Comparison of ENCODE assay signal across 12 cellular contexts in genomic region chr2:105857076-105857740, GRCh38.
DNase-seq lines count a peak whose midpoint lies in the region; ATAC-seq, FAIRE-seq and TF ChIP-seq lines count a peak whose summit lies in the region.
"Had no signal": no experiment of that assay in that cellular context is flagged by ENCODE, and none has a peak within 500 bp of the region (broad histone marks: within the 10 kb centered on the region; RNA-seq: fewer than 3 reads in every experiment).

No MANE protein-coding gene starts in this region.

- FAIRE-seq in D721Med (lab: Jason Lieb, UNC) = no peak
- FAIRE-seq: A204.1, K562 had no signal

- H3K9me3 Mint-ChIP-seq in activated CD4-positive, alpha-beta T cell treated with anti-CD3 and anti-CD28 coated beads for 36 hours (ENCODE audit: low read depth) = no peaks in the 10 kb centered on the region
- H3K9me3 Mint-ChIP-seq in activated T-cell treated with anti-CD3 and anti-CD28 coated beads, Interleukin-2, amount 50 U/mL, for 72 hours = no peaks in the 10 kb centered on the region

- no peak for TF ChIP-seq CTCF in D721Med (IDR thresholded peaks at IDR 0.05; ENCODE audit: insufficient read depth, missing control alignments)

- intact Hi-C loops in activated CD4-positive, alpha-beta T cell treated with anti-CD3 and anti-CD28 coated beads for 36 hours (cut with DNase I, micrococcal nuclease) = loop anchor here (2.0 to 5.0 kb wide), 4 partner anchors 16 to 230 kb away; no protein-coding TSS in a partner anchor

- H3K36me3 Mint-ChIP-seq in activated CD4-positive, alpha-beta T cell treated with anti-CD3 and anti-CD28 coated beads for 36 hours (ENCODE audit: low read depth) = peaks cover 57% of the 10 kb centered on the region
- H3K36me3 Mint-ChIP-seq in activated T-cell treated with anti-CD3 and anti-CD28 coated beads, Interleukin-2, amount 50 U/mL, for 72 hours (ENCODE audit: insufficient read depth in 2 of 2) = peaks cover 9 to 30% of the 10 kb centered on the region in 2 donors

- DNase-seq in activated CD4-positive, alpha-beta T cell treated with anti-CD3 and anti-CD28 coated beads for 36 hours = peak; percentile 58
- no peak for DNase-seq in activated CD4-positive, alpha-beta T cell treated with anti-CD3 and anti-CD28 coated beads for 1 hour
- DNase-seq in activated T-cell treated with anti-CD3 and anti-CD28 coated beads, Interleukin-2, amount 50 U/mL, for 72 hours = peak in 1 of 2 donors; percentile 40
- DNase-seq in fibroblast of peridontal ligament (ENCODE audit: extremely low read depth) (peak; percentile 25), D721Med (ENCODE audit: insufficient read length, low spot score) (no peak), CD1c-positive myeloid dendritic cell (ENCODE audit: extremely low spot score) (no peak), NCI-H1417 (lab: John Stamatoyannopoulos, UW) (no peak)
- DNase-seq in stimulated activated naive CD8-positive, alpha-beta T cell treated with anti-CD3 and anti-CD28 coated beads, Interleukin-15, Interleukin-2, amounts not matched to agents 100 U/mL and 50 U/mL, for 24 hours = peak; percentile 64
- DNase-seq: DND-41, right cardiac atrium had no signal

- no peaks in the 10 kb centered on the region for H3K27me3 Mint-ChIP-seq in activated CD4-positive, alpha-beta T cell treated with anti-CD3 and anti-CD28 coated beads for 36 hours
- no peaks in the 10 kb centered on the region for H3K27me3 Mint-ChIP-seq in activated T-cell treated with anti-CD3 and anti-CD28 coated beads, Interleukin-2, amount 50 U/mL, for 72 hours (ENCODE audit: low read depth)

- POLR2A ChIA-PET in activated CD4-positive, alpha-beta T cell treated with anti-CD3 and anti-CD28 coated beads for 36 hours (lab: Charles Lee) = interaction anchor here (0.8 kb wide), 1 partner anchor 20 kb away, joined by 4 read pairs; no protein-coding TSS in a partner anchor

- peak overlapping the region; percentile 60 for H3K4me3 Mint-ChIP-seq in activated CD4-positive, alpha-beta T cell treated with anti-CD3 and anti-CD28 coated beads for 36 hours
- H3K4me3 Mint-ChIP-seq in activated T-cell treated with anti-CD3 and anti-CD28 coated beads, Interleukin-2, amount 50 U/mL, for 72 hours = peak overlapping the region; percentile 65 to 94

- peak; percentile 36 for ATAC-seq in activated CD4-positive, alpha-beta T cell treated with anti-CD3 and anti-CD28 coated beads for 36 hours
- peak; percentile 30 to 36 for ATAC-seq in activated T-cell treated with anti-CD3 and anti-CD28 coated beads, Interleukin-2, amount 50 U/mL, for 72 hours (replicated peaks in 1 of 2)
- peak; percentile 48 for ATAC-seq in stimulated activated naive CD8-positive, alpha-beta T cell treated with anti-CD3 and anti-CD28 coated beads, Interleukin-15, Interleukin-2, amounts not matched to agents 100 U/mL and 50 U/mL, for 24 hours
- ATAC-seq: K562, right cardiac atrium had no signal

- peaks cover 89% of the 10 kb centered on the region for H3K4me1 Mint-ChIP-seq in activated CD4-positive, alpha-beta T cell treated with anti-CD3 and anti-CD28 coated beads for 36 hours
- H3K4me1 Mint-ChIP-seq in activated T-cell treated with anti-CD3 and anti-CD28 coated beads, Interleukin-2, amount 50 U/mL, for 72 hours (ENCODE audit: low read depth) = peaks cover 93% of the 10 kb centered on the region

- CTCF ChIA-PET in activated CD4-positive, alpha-beta T cell treated with anti-CD3 and anti-CD28 coated beads for 36 hours (lab: Charles Lee) = interaction anchor here (1.0 to 3.6 kb wide), 5 partner anchors 10 to 117 kb away, joined by 3 to 11 read pairs (median 6); no protein-coding TSS in a partner anchor

- H3K27ac Mint-ChIP-seq in activated CD4-positive, alpha-beta T cell treated with anti-CD3 and anti-CD28 coated beads for 36 hours = peak overlapping the region; percentile 92
- peak overlapping the region; percentile 98 for H3K27ac Mint-ChIP-seq in activated T-cell treated with anti-CD3 and anti-CD28 coated beads, Interleukin-2, amount 50 U/mL, for 72 hours

Comparison
In these comparisons a context has a peak if more than half of its experiments do, and no peak if none do; other contexts are left out.
1. DNase-seq: peak in activated CD4-positive, alpha-beta T cell treated with anti-CD3 and anti-CD28 coated beads for 36 hours (single experiment), fibroblast of peridontal ligament (single experiment) and stimulated activated naive CD8-positive, alpha-beta T cell treated with anti-CD3 and anti-CD28 coated beads, Interleukin-15, Interleukin-2, amounts not matched to agents 100 U/mL and 50 U/mL, for 24 hours (single experiment); none in activated CD4-positive, alpha-beta T cell treated with anti-CD3 and anti-CD28 coated beads for 1 hour (single experiment), D721Med (single experiment), CD1c-positive myeloid dendritic cell (single experiment) and NCI-H1417 (0 of 3).
2. Peak in every context shown above with its lines, with median percentiles within 50 percentile points of each other: ATAC-seq.